1 cellular context compared by ENCODE assay signal in the genomic region with DNA sequence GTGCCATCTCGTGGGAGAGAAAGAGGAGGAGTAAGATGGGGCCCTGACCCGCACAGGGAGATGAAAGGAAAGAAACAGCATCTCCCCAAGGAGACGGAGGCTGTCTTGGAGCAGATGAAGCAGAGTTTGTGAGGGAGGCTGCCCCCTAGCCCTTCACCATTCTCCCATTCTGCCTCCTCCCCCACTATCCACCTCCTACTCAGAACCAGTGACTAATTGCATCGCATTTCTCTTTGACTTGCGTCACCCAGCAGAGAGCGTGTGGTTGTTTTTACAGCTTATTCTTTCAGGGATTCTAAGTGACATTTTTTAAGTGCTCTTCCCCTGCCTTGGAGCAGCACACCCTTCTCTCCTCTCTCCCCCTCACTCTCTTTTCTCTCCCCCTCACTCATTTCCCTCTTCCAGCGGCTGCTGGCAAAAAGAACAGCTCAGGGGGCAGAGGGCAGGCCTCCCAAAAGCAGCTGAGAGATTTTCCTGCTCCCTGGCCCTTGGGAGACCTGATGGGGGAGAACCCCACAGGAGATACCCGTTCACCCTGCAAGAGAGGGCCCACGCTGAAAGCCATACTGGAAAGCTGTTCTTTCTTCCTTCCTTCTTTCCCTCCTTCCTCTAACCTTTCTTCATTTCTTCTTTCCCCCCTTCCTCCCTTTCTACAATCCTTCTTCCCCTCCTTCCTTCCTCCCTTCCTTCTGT.
A peak's percentile ranks its signal among the peaks of the same experiment; 100 is the strongest.
TF ChIP-seq lines count a peak whose summit lies in the region.

No MANE protein-coding gene starts in this region.

TF ChIP-seq in H1, 55 proteins besides CTCF, POLR2A, EP300 and RAD21:
- TF ChIP-seq CEBPB (IDR thresholded peaks at IDR 0.05; ENCODE audit: low read depth, low read length) (peak; percentile 52; the same call in 1 of the 2 replicates), EZH2 (IDR thresholded peaks at IDR 0.05; ENCODE audit: low read depth, low read length, severe bottlenecking) (no peak), SIX5 (IDR thresholded peaks at IDR 0.05; ENCODE audit: low read depth, low read length) (no peak), JUND (IDR thresholded peaks at IDR 0.05; ENCODE audit: low read length) (no peak)
